Comparison of ENCODE assay signal across 23 cellular contexts in genomic region chr1:24619376-24619775, GRCh38. TPM values are rescaled to one million over a fixed set of nuclear protein-coding genes. Genes with fewer than 3 reads are reported as not detected.
DNase-seq lines count a peak whose midpoint lies in the region; ATAC-seq, FAIRE-seq and TF ChIP-seq lines count a peak whose summit lies in the region.
"Had no signal": no experiment of that assay in that cellular context is flagged by ENCODE, and none has a peak within 500 bp of the region (broad histone marks: within the 10 kb centered on the region; RNA-seq: fewer than 3 reads in every experiment).

No MANE protein-coding gene starts in this region.

- peaks cover 6% of the 10 kb centered on the region for H3K9me3 Mint-ChIP-seq in osteocyte (ENCODE audit: unreplicated experiment)
- no peaks in the 10 kb centered on the region for H3K9me3 Mint-ChIP-seq in HFFc6
- no peaks in the 10 kb centered on the region for H3K9me3 Mint-ChIP-seq in activated CD4-positive, alpha-beta memory T cell treated with anti-CD3 and anti-CD28 coated beads for 36 hours
- H3K9me3 Mint-ChIP-seq: activated naive CD8-positive, alpha-beta T cell treated with anti-CD3 and anti-CD28 coated beads for 36 hours; activated T-helper 17 cell treated with anti-CD3 and anti-CD28 coated beads, Interleukin-2, amount 50 U/mL, for 72 hours; stimulated activated naive B cell treated with anti-CD40 and anti-IgM and Interleukin-4, amounts not matched to agents 10 μg/mL and 1 μg/mL and 100 μg/mL, for 72 hours had no signal

- intact Hi-C loops in activated CD4-positive, alpha-beta memory T cell treated with anti-CD3 and anti-CD28 coated beads for 36 hours (cut with micrococcal nuclease): no loop called here

- no peak for TF ChIP-seq CTCF in osteocyte (IDR thresholded peaks at IDR 0.05)
- no peak for TF ChIP-seq CTCF in HFFc6 (IDR thresholded peaks at IDR 0.05)

- FAIRE-seq in urothelium cell line (lab: Jason Lieb, UNC): no peak
- FAIRE-seq: islet of Langerhans had no signal

- H3K4me1 Mint-ChIP-seq in osteocyte (ENCODE audit: unreplicated experiment) (peaks cover 4% of the 10 kb centered on the region), HFFc6 (ENCODE audit: low read depth) (peaks cover 21% of the 10 kb centered on the region)
- no peaks in the 10 kb centered on the region for H3K4me1 Mint-ChIP-seq in activated CD4-positive, alpha-beta memory T cell treated with anti-CD3 and anti-CD28 coated beads for 36 hours (ENCODE audit: low read depth)
- H3K4me1 Mint-ChIP-seq: activated CD4-positive, alpha-beta T cell treated with anti-CD3 and anti-CD28 coated beads for 36 hours; activated CD8-positive, alpha-beta memory T cell treated with anti-CD3 and anti-CD28 coated beads, Interleukin-2, amount 10 ng/mL, durations not matched to agents 7 days and 5 days; activated naive CD8-positive, alpha-beta T cell treated with anti-CD3 and anti-CD28 coated beads for 36 hours; activated T-helper 17 cell treated with anti-CD3 and anti-CD28 coated beads, Interleukin-2, amount 50 U/mL, for 72 hours; B cell; stimulated activated naive B cell treated with anti-CD40 and anti-IgM and Interleukin-4, amounts not matched to agents 10 μg/mL and 1 μg/mL and 100 μg/mL, for 72 hours had no signal

- H3K27ac Mint-ChIP-seq in osteocyte (ENCODE audit: unreplicated experiment) (no peak overlapping the region), HFFc6 (no peak overlapping the region)
- H3K27ac Mint-ChIP-seq in activated CD4-positive, alpha-beta memory T cell treated with anti-CD3 and anti-CD28 coated beads for 36 hours: no peak overlapping the region
- H3K27ac Mint-ChIP-seq: activated CD4-positive, alpha-beta T cell treated with anti-CD3 and anti-CD28 coated beads for 36 hours; activated CD8-positive, alpha-beta memory T cell treated with anti-CD3 and anti-CD28 coated beads, Interleukin-2, amount 10 ng/mL, durations not matched to agents 7 days and 5 days; activated naive CD8-positive, alpha-beta T cell treated with anti-CD3 and anti-CD28 coated beads for 36 hours; activated T-helper 17 cell treated with anti-CD3 and anti-CD28 coated beads, Interleukin-2, amount 50 U/mL, for 72 hours; B cell; stimulated activated naive B cell treated with anti-CD40 and anti-IgM and Interleukin-4, amounts not matched to agents 10 μg/mL and 1 μg/mL and 100 μg/mL, for 72 hours had no signal

- H3K36me3 Mint-ChIP-seq in osteocyte (ENCODE audit: unreplicated experiment) (no peaks in the 10 kb centered on the region), HFFc6 (ENCODE audit: low read depth) (no peaks in the 10 kb centered on the region)
- no peaks in the 10 kb centered on the region for H3K36me3 Mint-ChIP-seq in activated CD4-positive, alpha-beta memory T cell treated with anti-CD3 and anti-CD28 coated beads for 36 hours
- H3K36me3 Mint-ChIP-seq: activated CD8-positive, alpha-beta memory T cell treated with anti-CD3 and anti-CD28 coated beads, Interleukin-2, amount 10 ng/mL, durations not matched to agents 7 days and 5 days; activated naive CD8-positive, alpha-beta T cell treated with anti-CD3 and anti-CD28 coated beads for 36 hours; stimulated activated naive B cell treated with anti-CD40 and anti-IgM and Interleukin-4, amounts not matched to agents 10 μg/mL and 1 μg/mL and 100 μg/mL, for 72 hours had no signal

- H3K4me3 Mint-ChIP-seq in osteocyte (ENCODE audit: unreplicated experiment) (no peak overlapping the region), HFFc6 (no peak overlapping the region)
- H3K4me3 Mint-ChIP-seq in activated CD4-positive, alpha-beta memory T cell treated with anti-CD3 and anti-CD28 coated beads for 36 hours: no peak overlapping the region
- H3K4me3 Mint-ChIP-seq: activated CD4-positive, alpha-beta T cell treated with anti-CD3 and anti-CD28 coated beads for 36 hours; activated CD8-positive, alpha-beta memory T cell treated with anti-CD3 and anti-CD28 coated beads, Interleukin-2, amount 10 ng/mL, durations not matched to agents 7 days and 5 days; activated naive CD8-positive, alpha-beta T cell treated with anti-CD3 and anti-CD28 coated beads for 36 hours; activated T-helper 17 cell treated with anti-CD3 and anti-CD28 coated beads, Interleukin-2, amount 50 U/mL, for 72 hours; B cell; stimulated activated naive B cell treated with anti-CD40 and anti-IgM and Interleukin-4, amounts not matched to agents 10 μg/mL and 1 μg/mL and 100 μg/mL, for 72 hours had no signal

- POLR2A ChIA-PET in activated CD4-positive, alpha-beta memory T cell treated with anti-CD3 and anti-CD28 coated beads for 36 hours (lab: Charles Lee): no interaction called here

- CTCF ChIA-PET in activated CD4-positive, alpha-beta memory T cell treated with anti-CD3 and anti-CD28 coated beads for 36 hours (lab: Charles Lee): no interaction called here

- H3K27me3 Mint-ChIP-seq in osteocyte (ENCODE audit: unreplicated experiment): peaks cover 48% of the 10 kb centered on the region
- H3K27me3 Mint-ChIP-seq in HFFc6 (ENCODE audit: insufficient read depth): peaks cover 23% of the 10 kb centered on the region
- no peaks in the 10 kb centered on the region for H3K27me3 Mint-ChIP-seq in activated CD4-positive, alpha-beta memory T cell treated with anti-CD3 and anti-CD28 coated beads for 36 hours

- no peak for ATAC-seq in HG02852 (IDR thresholded peaks at IDR 0.05; ENCODE audit: unreplicated experiment)
- ATAC-seq: activated CD4-positive, alpha-beta T cell treated with anti-CD3 and anti-CD28 coated beads for 36 hours; activated CD8-positive, alpha-beta memory T cell treated with anti-CD3 and anti-CD28 coated beads, Interleukin-2, amount 10 ng/mL, durations not matched to agents 7 days and 5 days; activated T-helper 17 cell treated with anti-CD3 and anti-CD28 coated beads, Interleukin-2, amount 50 U/mL, for 72 hours; stimulated activated naive B cell treated with anti-CD40 and anti-IgM and Interleukin-4, amounts not matched to agents 10 μg/mL and 1 μg/mL and 100 μg/mL, for 72 hours had no signal

- peak; percentile 43 for DNase-seq in NCI-H748 (lab: John Stamatoyannopoulos, UW; ENCODE audit: unreplicated experiment)
- no peak for DNase-seq in NCI-H748 treated with DMSO at 0.1 percent for 48 hours (lab: John Stamatoyannopoulos, UW)
- peak; percentile 50 for DNase-seq in epidermal melanocyte (ENCODE audit: insufficient read length, low spot score)
- peak; percentile 42 for DNase-seq in osteocyte (ENCODE audit: extremely low spot score, unreplicated experiment)
- peak; percentile 50 for DNase-seq in urothelium cell line (ENCODE audit: low spot score)
- DNase-seq in HFFc6: no peak
- no peak for DNase-seq in activated CD4-positive, alpha-beta memory T cell treated with anti-CD3 and anti-CD28 coated beads for 36 hours
- DNase-seq: 8988T; activated CD4-positive, alpha-beta T cell treated with anti-CD3 and anti-CD28 coated beads for 36 hours; activated CD8-positive, alpha-beta memory T cell treated with anti-CD3 and anti-CD28 coated beads, Interleukin-2, amount 10 ng/mL, durations not matched to agents 7 days and 5 days; activated naive CD8-positive, alpha-beta T cell treated with anti-CD3 and anti-CD28 coated beads for 36 hours; brain microvascular endothelial cell; cortex of kidney; NCI-H1105 treated with DMSO at 0.1 percent for 48 hours; NCI-H2107; NCI-H510A treated with DMSO at 0.1 percent for 48 hours; stimulated activated CD4-positive, alpha-beta T cell treated with anti-CD3 and anti-CD28 coated beads, Interleukin-1b, Interleukin-23, amount 100 ng/mL, for 48 hours; stimulated activated naive B cell treated with anti-CD40 and anti-IgM and Interleukin-4, amounts not matched to agents 10 μg/mL and 1 μg/mL and 100 μg/mL, for 72 hours; upper lobe of left lung had no signal

RNA-seq across cellular contexts. Expression of gene SRRM1, which starts 23.7 kb away (rescaled TPM):
- 110 and 116 TPM in 2 replicates for total RNA-seq in osteocyte
- 100 to 1,000 TPM; 118 to 149 (median 134) TPM for total RNA-seq in HFFc6 (2021; fragmentation: NEBNext Ultra II Directional; extraction: Animal tissue kit (Norgen Biotek cat#: 25700))
- 100 to 1,000 TPM; 225 to 227 TPM for total RNA-seq in activated CD4-positive, alpha-beta memory T cell treated with anti-CD3 and anti-CD28 coated beads for 36 hours

Comparison
In these comparisons a context has a peak if more than half of its experiments do, and no peak if none do; other contexts are left out.
1. DNase-seq: peak in NCI-H748 (single experiment), epidermal melanocyte (single experiment), osteocyte (single experiment) and urothelium cell line (single experiment); none in NCI-H748 treated with DMSO at 0.1 percent for 48 hours (single experiment), HFFc6 (single experiment) and activated CD4-positive, alpha-beta memory T cell treated with anti-CD3 and anti-CD28 coated beads for 36 hours (single experiment).